13 cellular contexts compared by ENCODE assay signal in the genomic region with DNA sequence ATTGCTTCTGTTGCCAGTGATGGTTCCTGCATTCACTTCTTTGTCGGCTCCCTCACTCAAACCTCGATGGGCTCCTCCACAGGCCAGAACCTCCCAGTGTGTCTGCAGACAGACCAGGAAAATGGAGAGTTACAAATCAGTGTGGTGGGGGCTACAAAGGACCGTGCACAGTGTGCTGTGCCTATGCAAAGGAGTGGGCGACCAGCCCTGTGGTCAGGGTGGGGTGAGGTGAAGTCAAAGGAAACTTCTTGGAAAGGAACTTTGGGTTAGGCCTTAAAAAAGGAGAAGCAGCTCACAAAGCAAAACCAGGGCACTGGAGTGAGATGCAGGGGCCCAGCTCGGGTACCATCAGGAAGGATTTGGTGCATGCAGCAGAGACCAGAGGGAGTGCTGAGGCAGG.
A peak's percentile ranks its signal among the peaks of the same experiment; 100 is the strongest.
DNase-seq lines count a peak whose midpoint lies in the region; ATAC-seq and TF ChIP-seq lines count a peak whose summit lies in the region.
"Had no signal": no experiment of that assay in that cellular context is flagged by ENCODE, and none has a peak within 500 bp of the region (broad histone marks: within the 10 kb centered on the region; RNA-seq: fewer than 3 reads in every experiment).

No MANE protein-coding gene starts in this region.

- no peak for TF ChIP-seq POLR2A in vagina (IDR thresholded peaks at IDR 0.05)

- no peaks in the 10 kb centered on the region for H3K36me3 ChIP-seq in vagina

- H3K9me3 Mint-ChIP-seq in activated naive CD8-positive, alpha-beta T cell treated with anti-CD3 and anti-CD28 coated beads, Interleukin-2, amount 50 U/mL, for 24 hours = no peaks in the 10 kb centered on the region
- H3K9me3 Mint-ChIP-seq: activated B cell treated with CpG ODN at 0.5 μM for 24 hours, H9 had no signal

- H3K27me3 ChIP-seq in vagina = no peaks in the 10 kb centered on the region

- H3K9me3 ChIP-seq in vagina = no peaks in the 10 kb centered on the region

- no peak for TF ChIP-seq CTCF in vagina (IDR thresholded peaks at IDR 0.05)

- peak overlapping the region; percentile 88 for H3K27ac Mint-ChIP-seq in activated naive CD8-positive, alpha-beta T cell treated with anti-CD3 and anti-CD28 coated beads, Interleukin-2, amount 50 U/mL, for 24 hours
- H3K27ac Mint-ChIP-seq: activated B cell treated with CpG ODN at 0.5 μM for 24 hours, H9 had no signal

- H3K36me3 Mint-ChIP-seq in activated naive CD8-positive, alpha-beta T cell treated with anti-CD3 and anti-CD28 coated beads, Interleukin-2, amount 50 U/mL, for 24 hours (ENCODE audit: low read depth) = no peaks in the 10 kb centered on the region

- no peak overlapping the region for H3K4me3 Mint-ChIP-seq in activated naive CD8-positive, alpha-beta T cell treated with anti-CD3 and anti-CD28 coated beads, Interleukin-2, amount 50 U/mL, for 24 hours
- H3K4me3 Mint-ChIP-seq: activated B cell treated with CpG ODN at 0.5 μM for 24 hours, H9 had no signal

- intact Hi-C loops in cardiac septum (cut with DNase I) = no loop called here
- intact Hi-C loops in Right ventricle myocardium superior (cut with DNase I) = no loop called here
- intact Hi-C loops in posterior vena cava (cut with DNase I) = no loop called here
- intact Hi-C loops in vagina (cut with DNase I) = no loop called here

- H3K4me3 ChIP-seq in vagina = no peak overlapping the region

- DNase-seq in cardiac septum (ENCODE audit: low spot score) (peak; percentile 66), Right ventricle myocardium superior (no peak), posterior vena cava (ENCODE audit: low spot score) (peak; percentile 26), vagina (ENCODE audit: extremely low spot score in 2 of 2) (no peak), NCI-H2081 treated with DMSO at 0.1 percent for 48 hours (lab: John Stamatoyannopoulos, UW) (no peak), NCI-H226 (no peak)
- DNase-seq in activated naive CD8-positive, alpha-beta T cell treated with anti-CD3 and anti-CD28 coated beads, Interleukin-2, amount 50 U/mL, for 24 hours = peak; percentile 13
- DNase-seq: activated B cell treated with CpG ODN at 0.5 μM for 24 hours, AML-193, H9, NCI-H1930, RPMI8226 had no signal

- no peak for ATAC-seq in Right ventricle myocardium superior (ENCODE audit: poor library complexity)
- peak; percentile 44 for ATAC-seq in activated naive CD8-positive, alpha-beta T cell treated with anti-CD3 and anti-CD28 coated beads, Interleukin-2, amount 50 U/mL, for 24 hours

- H3K27ac ChIP-seq in vagina = peak overlapping the region; percentile 81
- H3K27ac ChIP-seq: epithelial cell of prostate had no signal

- peaks cover 3% of the 10 kb centered on the region for H3K27me3 Mint-ChIP-seq in activated naive CD8-positive, alpha-beta T cell treated with anti-CD3 and anti-CD28 coated beads, Interleukin-2, amount 50 U/mL, for 24 hours
- H3K27me3 Mint-ChIP-seq: activated B cell treated with CpG ODN at 0.5 μM for 24 hours had no signal

- peaks cover 22% of the 10 kb centered on the region for H3K4me1 ChIP-seq in vagina

- H3K4me1 Mint-ChIP-seq in activated naive CD8-positive, alpha-beta T cell treated with anti-CD3 and anti-CD28 coated beads, Interleukin-2, amount 50 U/mL, for 24 hours = peaks cover 25% of the 10 kb centered on the region
- H3K4me1 Mint-ChIP-seq: activated B cell treated with CpG ODN at 0.5 μM for 24 hours had no signal

Comparison
In these comparisons a context has a peak if more than half of its experiments do, and no peak if none do; other contexts are left out.
1. DNase-seq: peak in cardiac septum (single experiment), activated naive CD8-positive, alpha-beta T cell treated with anti-CD3 and anti-CD28 coated beads, Interleukin-2, amount 50 U/mL, for 24 hours (single experiment) and posterior vena cava (single experiment); none in Right ventricle myocardium superior (single experiment), vagina (0 of 2), NCI-H2081 treated with DMSO at 0.1 percent for 48 hours (single experiment) and NCI-H226 (single experiment).